In genomic region chr6:140921366-140922226, GRCh38 we compare ENCODE assay signal across 8 cellular contexts.
DNase-seq lines count a peak whose midpoint lies in the region; ATAC-seq and TF ChIP-seq lines count a peak whose summit lies in the region.

No MANE protein-coding gene starts in this region.

- no peak overlapping the region for H2BK5ac ChIP-seq in trophoblast cell (ENCODE audit: low read depth, low read length, poor library complexity)

- peak overlapping the region; percentile 75 for H2AFZ ChIP-seq in SK-N-SH (ENCODE audit: low read depth)
- no peak overlapping the region for H2AFZ ChIP-seq in trophoblast cell (ENCODE audit: insufficient read depth, low read length, poor library complexity)

- H3K9ac ChIP-seq in SK-N-SH (no peak overlapping the region), trophoblast cell (ENCODE audit: low read length) (no peak overlapping the region)

- intact Hi-C loops in Caco-2 (cut with micrococcal nuclease; ENCODE audit: unreplicated experiment) = loop anchor here (2.0 kb wide), 1 partner anchor 249 kb away; no protein-coding TSS in a partner anchor

- H2BK12ac ChIP-seq in trophoblast cell (ENCODE audit: low read length) = no peak overlapping the region

- no peak overlapping the region for H3K27ac ChIP-seq in SK-N-SH (ENCODE audit: low read depth in 2 of 2, low read length in 1 of 2)
- no peak overlapping the region for H3K27ac ChIP-seq in trophoblast cell (ENCODE audit: low read depth, low read length)

- H3K4me2 ChIP-seq in SK-N-SH = no peak overlapping the region
- no peak overlapping the region for H3K4me2 ChIP-seq in trophoblast cell (ENCODE audit: low read length)

- BruUV-seq in Caco-2 (replicated peaks; lab: Mats Ljungman, UMichigan) = no TSS peak

- peak; percentile 80 for TF ChIP-seq RAD21 in SK-N-SH (IDR thresholded peaks at IDR 0.05; ENCODE audit: low read length)

- H4K8ac ChIP-seq in trophoblast cell (ENCODE audit: low read depth, low read length) = no peak overlapping the region

- no peaks in the 10 kb centered on the region for H3F3A ChIP-seq in SK-N-SH (replicated peaks; ENCODE audit: insufficient read depth)

- H3K4me3 ChIP-seq in Caco-2 (ENCODE audit: low read depth, low read length) (no peak overlapping the region), SK-N-SH (ENCODE audit: low read depth in 2 of 2, low read length in 1 of 2) (no peak overlapping the region; a peak in 1 of 4 replicates), fibroblast of pulmonary artery (replicated peaks; ENCODE audit: low read depth, low read length) (no peak overlapping the region), trophoblast cell (ENCODE audit: low read depth, low read length) (no peak overlapping the region)
- no peak overlapping the region for H3K4me3 ChIP-seq in Jurkat, Clone E6-1 (ENCODE audit: low read length)

- TF ChIP-seq CTCF in Caco-2 (IDR thresholded peaks at IDR 0.05; ENCODE audit: insufficient read depth in 1 of 2, low read depth in 1 of 2, low read length in 1 of 2, severe bottlenecking in 1 of 2, unreplicated experiment in 1 of 2) (peak; percentile 42 to 70), SK-N-SH (IDR thresholded peaks at IDR 0.05) (peak; percentile 76), fibroblast of pulmonary artery (IDR thresholded peaks at IDR 0.05; ENCODE audit: low read length, missing control alignments) (peak; percentile 93)

- H3K27me3 Mint-ChIP-seq in Caco-2 (ENCODE audit: insufficient read depth, unreplicated experiment) = no peaks in the 10 kb centered on the region

- no peak overlapping the region for H4K91ac ChIP-seq in trophoblast cell (ENCODE audit: low read depth, low read length)

- H3K4me3 Mint-ChIP-seq in Caco-2 (ENCODE audit: unreplicated experiment) = no peak overlapping the region

- no peak overlapping the region for H3K4ac ChIP-seq in trophoblast cell (ENCODE audit: low read depth, low read length)

- no peak overlapping the region for H2AK5ac ChIP-seq in trophoblast cell (ENCODE audit: low read length)

- H3K4me1 ChIP-seq in Caco-2 (no peaks in the 10 kb centered on the region), SK-N-SH (ENCODE audit: control insufficient read depth in 1 of 2, insufficient read depth in 2 of 2, low read depth in 1 of 2, low read length in 1 of 2) (no peaks in the 10 kb centered on the region), trophoblast cell (ENCODE audit: control insufficient read depth in 1 of 2, insufficient read depth in 2 of 2, low read length in 2 of 2) (no peaks in the 10 kb centered on the region)

- no peak overlapping the region for H3K23ac ChIP-seq in trophoblast cell (ENCODE audit: low read length)

- ATAC-seq in GM18909 (IDR thresholded peaks at IDR 0.05; ENCODE audit: poor library complexity, unreplicated experiment) = peak; percentile 78

- WGBS in SK-N-SH (ENCODE audit: low lambda C conversion rate) = 15% methylated on average over 4 of the region's 4 CpGs
- no CpG with 5 or more reads among the region's 4 CpGs for WGBS in trophoblast cell (ENCODE audit: extremely low coverage, insufficient coverage, insufficient read length)

- H3K9me2 ChIP-seq in SK-N-SH = no peaks in the 10 kb centered on the region

- CTCF ChIA-PET in Caco-2 (lab: Charles Lee) = no interaction called here
- CTCF ChIA-PET in SK-N-SH (lab: Yijun Ruan, JAX) = interaction anchor here (1.0 to 1.1 kb wide), 2 partner anchors 15 to 1552 kb away, joined by 3 to 5 read pairs; no protein-coding TSS in a partner anchor

- H3K9me3 ChIP-seq in Caco-2 (no peaks in the 10 kb centered on the region), SK-N-SH (no peaks in the 10 kb centered on the region), trophoblast cell (ENCODE audit: insufficient read depth, low read depth, low read length) (no peaks in the 10 kb centered on the region)

- H4K20me1 ChIP-seq in SK-N-SH (ENCODE audit: insufficient read depth) = no peaks in the 10 kb centered on the region

- no peak overlapping the region for H4K12ac ChIP-seq in trophoblast cell (ENCODE audit: low read depth, low read length)

- no peak overlapping the region for H3K18ac ChIP-seq in trophoblast cell (ENCODE audit: low read length)

- H3K27me3 ChIP-seq in Caco-2 (replicated peaks; ENCODE audit: control insufficient read depth, insufficient read depth, low read length) = no peaks in the 10 kb centered on the region
- no peaks in the 10 kb centered on the region for H3K27me3 ChIP-seq in SK-N-SH (ENCODE audit: insufficient read depth)
- H3K27me3 ChIP-seq in trophoblast cell (ENCODE audit: insufficient read depth, low read length) = no peaks in the 10 kb centered on the region

- no peak overlapping the region for H2BK120ac ChIP-seq in trophoblast cell (ENCODE audit: insufficient read depth, low read length, poor library complexity)

- H3K14ac ChIP-seq in trophoblast cell (ENCODE audit: low read length) = no peak overlapping the region

- no peak for TF ChIP-seq EP300 in SK-N-SH (IDR thresholded peaks at IDR 0.05; ENCODE audit: borderline replicate concordance in 1 of 2, low read depth in 1 of 2, low read length in 1 of 2)

- H3K79me1 ChIP-seq in trophoblast cell (ENCODE audit: low read length) = no peaks in the 10 kb centered on the region

- H3K4me1 Mint-ChIP-seq in Caco-2 (ENCODE audit: low read depth, unreplicated experiment) = no peaks in the 10 kb centered on the region

- POLR2A ChIA-PET in Caco-2 (lab: Charles Lee) (no interaction called here), SK-N-SH (lab: Yijun Ruan, JAX) (no interaction called here)

- H3K36me3 Mint-ChIP-seq in Caco-2 (ENCODE audit: insufficient read depth, unreplicated experiment) = no peaks in the 10 kb centered on the region

- no peak overlapping the region for H3K27ac Mint-ChIP-seq in Caco-2 (ENCODE audit: unreplicated experiment)

- peaks cover 10% of the 10 kb centered on the region for H3K9me3 Mint-ChIP-seq in Caco-2 (ENCODE audit: unreplicated experiment)

- H3K36me3 ChIP-seq in Caco-2 (ENCODE audit: control insufficient read depth, insufficient read depth, low read length) (no peaks in the 10 kb centered on the region), SK-N-SH (replicated peaks in 1 of 2; ENCODE audit: control insufficient read depth in 1 of 2, insufficient read depth in 2 of 2, low read length in 1 of 2) (no peaks in the 10 kb centered on the region), trophoblast cell (ENCODE audit: control insufficient read depth in 1 of 2, insufficient read depth in 2 of 2, low read length in 2 of 2) (no peaks in the 10 kb centered on the region)

- peak in 1 of 2 experiments; percentile 37 for DNase-seq in Caco-2
- peak; percentile 8 for DNase-seq in Jurkat, Clone E6-1 (ENCODE audit: low read depth, low spot score)
- peak; percentile 13 for DNase-seq in SK-N-SH
- peak; percentile 88 for DNase-seq in fibroblast of pulmonary artery (ENCODE audit: low read depth)
- DNase-seq in trophoblast cell = peak; percentile 43 to 84
- DNase-seq in activated CD8-positive, alpha-beta memory T cell treated with anti-CD3 and anti-CD28 coated beads, Interleukin-2, amount 50 U/mL, for 4 hours = no peak
- no peak for DNase-seq in UCSD-AML1 (lab: John Stamatoyannopoulos, UW; ENCODE audit: unreplicated experiment)

- H3K79me2 ChIP-seq in SK-N-SH (ENCODE audit: insufficient read depth) (no peaks in the 10 kb centered on the region), trophoblast cell (ENCODE audit: control insufficient read depth, insufficient read depth, low read length, poor library complexity) (no peaks in the 10 kb centered on the region)

TF ChIP-seq in SK-N-SH, 30 proteins besides CTCF, POLR2A, EP300 and RAD21 (continues in another document):
- TF ChIP-seq, protein P1, sequence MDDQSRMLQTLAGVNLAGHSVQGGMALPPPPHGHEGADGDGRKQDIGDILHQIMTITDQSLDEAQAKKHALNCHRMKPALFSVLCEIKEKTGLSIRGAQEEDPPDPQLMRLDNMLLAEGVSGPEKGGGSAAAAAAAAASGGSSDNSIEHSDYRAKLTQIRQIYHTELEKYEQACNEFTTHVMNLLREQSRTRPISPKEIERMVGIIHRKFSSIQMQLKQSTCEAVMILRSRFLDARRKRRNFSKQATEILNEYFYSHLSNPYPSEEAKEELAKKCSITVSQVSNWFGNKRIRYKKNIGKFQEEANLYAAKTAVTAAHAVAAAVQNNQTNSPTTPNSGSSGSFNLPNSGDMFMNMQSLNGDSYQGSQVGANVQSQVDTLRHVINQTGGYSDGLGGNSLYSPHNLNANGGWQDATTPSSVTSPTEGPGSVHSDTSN (IDR thresholded peaks at IDR 0.05) = peak; percentile 50
- TF ChIP-seq RXRA (IDR thresholded peaks at IDR 0.05; ENCODE audit: borderline replicate concordance, low read depth) = no peak
- TF ChIP-seq NRF1 (IDR thresholded peaks at IDR 0.05; ENCODE audit: low read depth, low read length) = no peak
- TF ChIP-seq, protein P2, sequence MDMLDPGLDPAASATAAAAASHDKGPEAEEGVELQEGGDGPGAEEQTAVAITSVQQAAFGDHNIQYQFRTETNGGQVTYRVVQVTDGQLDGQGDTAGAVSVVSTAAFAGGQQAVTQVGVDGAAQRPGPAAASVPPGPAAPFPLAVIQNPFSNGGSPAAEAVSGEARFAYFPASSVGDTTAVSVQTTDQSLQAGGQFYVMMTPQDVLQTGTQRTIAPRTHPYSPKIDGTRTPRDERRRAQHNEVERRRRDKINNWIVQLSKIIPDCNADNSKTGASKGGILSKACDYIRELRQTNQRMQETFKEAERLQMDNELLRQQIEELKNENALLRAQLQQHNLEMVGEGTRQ (IDR thresholded peaks at IDR 0.05; ENCODE audit: borderline replicate concordance, low read depth, low read length) = no peak
- TF ChIP-seq RCOR1 (IDR thresholded peaks at IDR 0.05; ENCODE audit: low read length) = no peak
- TF ChIP-seq ELF1 (IDR thresholded peaks at IDR 0.05) = no peak
- TF ChIP-seq FOXM1 (IDR thresholded peaks at IDR 0.05; ENCODE audit: low read depth) = no peak
- no peak for TF ChIP-seq RFX5 (IDR thresholded peaks at IDR 0.05; ENCODE audit: low read length)
- TF ChIP-seq SMC3 (IDR thresholded peaks at IDR 0.05; ENCODE audit: low read depth, low read length) = peak; percentile 71
- TF ChIP-seq USF1 (IDR thresholded peaks at IDR 0.05; ENCODE audit: borderline replicate concordance, low read depth) = no peak
- TF ChIP-seq MAX (IDR thresholded peaks at IDR 0.05; ENCODE audit: low read depth) = no peak
- peak; percentile 13; the same call in 1 of the 2 replicates for TF ChIP-seq JUND (IDR thresholded peaks at IDR 0.05)
- TF ChIP-seq TCF12 (IDR thresholded peaks at IDR 0.05) = 0 out of 2 replicates have a peak, but pooled peaks have one; percentile 10
- TF ChIP-seq NFIC (IDR thresholded peaks at IDR 0.05; ENCODE audit: borderline replicate concordance) = no peak

Comparison
In these comparisons a context has a peak if more than half of its experiments do, and no peak if none do; other contexts are left out.
1. DNase-seq: peak in Jurkat, Clone E6-1 (single experiment), SK-N-SH (single experiment), fibroblast of pulmonary artery (single experiment) and trophoblast cell (2 of 2); none in activated CD8-positive, alpha-beta memory T cell treated with anti-CD3 and anti-CD28 coated beads, Interleukin-2, amount 50 U/mL, for 4 hours (single experiment) and UCSD-AML1 (single experiment).
2. Peak in every context shown above with its lines, with median percentiles within 50 percentile points of each other: CTCF ChIP-seq.